Comparison of ENCODE assay signal across 25 cellular contexts in the genomic region with DNA sequence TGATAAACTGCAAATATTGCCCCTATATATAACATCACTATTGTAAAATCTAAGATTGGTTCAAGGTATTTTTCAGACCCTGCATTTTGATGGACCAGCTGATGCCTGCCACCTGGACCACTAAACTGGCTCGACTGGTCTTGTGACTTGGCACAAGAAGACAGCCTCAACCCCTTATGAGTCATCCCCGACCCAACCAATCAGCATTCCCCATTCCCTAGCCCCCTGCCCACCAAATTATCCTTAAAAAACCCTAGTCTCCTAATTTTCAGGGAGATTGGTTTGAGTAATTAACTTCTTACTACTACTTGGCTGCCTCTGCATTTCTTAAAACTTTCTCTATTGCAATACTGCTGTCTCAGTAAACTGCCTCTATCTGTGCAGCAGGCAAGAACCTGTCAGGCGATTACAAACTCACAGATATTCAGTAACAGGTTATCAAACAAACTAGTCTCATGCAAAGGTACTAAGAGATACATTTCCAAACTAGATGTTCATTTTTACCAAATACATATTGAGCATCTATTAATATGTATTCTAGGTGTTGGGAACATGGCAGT. TPM values are rescaled to one million over a fixed set of nuclear protein-coding genes. Genes with fewer than 3 reads are reported as not detected.
A peak's percentile ranks its signal among the peaks of the same experiment; 100 is the strongest.
DNase-seq lines count a peak whose midpoint lies in the region; ATAC-seq and TF ChIP-seq lines count a peak whose summit lies in the region.
"Had no signal": no experiment of that assay in that cellular context is flagged by ENCODE, and none has a peak within 500 bp of the region (broad histone marks: within the 10 kb centered on the region; RNA-seq: fewer than 3 reads in every experiment).

No MANE protein-coding gene starts in this region.

- H3K4me3 Mint-ChIP-seq in CD8-positive, alpha-beta memory T cell = peak overlapping the region in 3 of 7 donors; percentile 4 to 60 (median 20)
- peak overlapping the region; percentile 11 to 15 for H3K4me3 Mint-ChIP-seq in effector memory CD8-positive, alpha-beta T cell
- no peak overlapping the region for H3K4me3 Mint-ChIP-seq in natural killer cell

- POLR2A ChIA-PET in CD8-positive, alpha-beta memory T cell (lab: Charles Lee) = no interaction called here
- POLR2A ChIA-PET in HEK293 (lab: Yijun Ruan, JAX) = no interaction called here

- no peak for TF ChIP-seq CTCF in HEK293 (tag by site-specific recombination; IDR thresholded peaks at IDR 0.05)
- TF ChIP-seq CTCF in natural killer cell (IDR thresholded peaks at IDR 0.05) = no peak

- peak overlapping the region in 6 of 8 donors; percentile 6 to 82 (median 44) for H3K27ac Mint-ChIP-seq in CD8-positive, alpha-beta memory T cell
- no peak overlapping the region for H3K27ac Mint-ChIP-seq in effector memory CD8-positive, alpha-beta T cell
- peak overlapping the region; percentile 65 to 71 for H3K27ac Mint-ChIP-seq in natural killer cell

- no peaks in the 10 kb centered on the region for H3K27me3 ChIP-seq in CD8-positive, alpha-beta memory T cell (ENCODE audit: insufficient read depth, low read length, poor library complexity, severe bottlenecking)
- H3K27me3 ChIP-seq: BLaER1, MG63 had no signal

- H3K4me3 ChIP-seq in CD8-positive, alpha-beta memory T cell (ENCODE audit: low read length) = no peak overlapping the region
- no peak overlapping the region for H3K4me3 ChIP-seq in HEK293 (ENCODE audit: low read depth, low read length)
- H3K4me3 ChIP-seq: BLaER1, HAP-1, MG63 had no signal

- intact Hi-C loops in natural killer cell (cut with micrococcal nuclease) = no loop called here

- no peak for ATAC-seq in effector memory CD8-positive, alpha-beta T cell (replicated peaks)
- ATAC-seq in natural killer cell = peak in 1 of 3 donors; percentile 7

- H3K36me3 ChIP-seq in CD8-positive, alpha-beta memory T cell (ENCODE audit: insufficient read depth, low read length) = no peaks in the 10 kb centered on the region
- H3K36me3 ChIP-seq in HEK293 (ENCODE audit: control insufficient read depth in 2 of 2, insufficient read depth in 1 of 2, low read length in 2 of 2) = no peaks in the 10 kb centered on the region; a peak in 2 of 3 replicates
- H3K36me3 ChIP-seq: HAP-1, MG63 had no signal

- H3K9me3 ChIP-seq in CD8-positive, alpha-beta memory T cell (ENCODE audit: low read length) = no peaks in the 10 kb centered on the region
- no peaks in the 10 kb centered on the region for H3K9me3 ChIP-seq in HEK293 (ENCODE audit: control insufficient read depth, insufficient read depth, low read depth, low read length)

- peaks cover 2 to 8% (median 7%) of the 10 kb centered on the region in 5 donors for H3K9me3 Mint-ChIP-seq in CD8-positive, alpha-beta memory T cell
- H3K9me3 Mint-ChIP-seq in effector memory CD8-positive, alpha-beta T cell = no peaks in the 10 kb centered on the region
- H3K9me3 Mint-ChIP-seq in natural killer cell = no peaks in the 10 kb centered on the region

- no peak overlapping the region for H3K27ac ChIP-seq in CD8-positive, alpha-beta memory T cell (ENCODE audit: low read depth, low read length)
- no peak overlapping the region for H3K27ac ChIP-seq in HEK293 (ENCODE audit: extremely low read depth, low read depth, low read length)
- H3K27ac ChIP-seq: BLaER1 had no signal

- peaks cover 17 to 50% (median 22%) of the 10 kb centered on the region in 3 donors for H3K36me3 Mint-ChIP-seq in CD8-positive, alpha-beta memory T cell
- H3K36me3 Mint-ChIP-seq in effector memory CD8-positive, alpha-beta T cell (ENCODE audit: insufficient read depth) = peaks cover 14% of the 10 kb centered on the region
- H3K36me3 Mint-ChIP-seq in natural killer cell = peaks cover under 1% of the 10 kb centered on the region

- H3K4me1 Mint-ChIP-seq in CD8-positive, alpha-beta memory T cell = peaks cover 53 to 77% (median 75%) of the 10 kb centered on the region in 3 donors
- H3K4me1 Mint-ChIP-seq in effector memory CD8-positive, alpha-beta T cell (ENCODE audit: low read depth in 2 of 2) = peaks cover 35 to 58% of the 10 kb centered on the region in 2 donors
- peaks cover 55 to 57% of the 10 kb centered on the region in 2 donors for H3K4me1 Mint-ChIP-seq in natural killer cell

- CTCF ChIA-PET in CD8-positive, alpha-beta memory T cell (lab: Charles Lee) = interaction anchor here (1.0 kb wide), 1 partner anchor 10 kb away, joined by 3 read pairs; no protein-coding TSS in a partner anchor
- CTCF ChIA-PET in HEK293 (lab: Yijun Ruan, JAX) = no interaction called here

- peaks cover 21% of the 10 kb centered on the region for H3K4me1 ChIP-seq in CD8-positive, alpha-beta memory T cell (ENCODE audit: insufficient read depth, low read length)
- peaks cover 10% of the 10 kb centered on the region for H3K4me1 ChIP-seq in HEK293 (ENCODE audit: control insufficient read depth, insufficient read depth, low read length)

- no peak for DNase-seq in CD8-positive, alpha-beta memory T cell
- DNase-seq in effector memory CD8-positive, alpha-beta T cell = no peak
- DNase-seq in natural killer cell (no peak), NCI-H1436 (lab: John Stamatoyannopoulos, UW) (no peak), cortex of kidney (lab: John Stamatoyannopoulos, UW) (no peak), glomerular visceral epithelial cell (ENCODE audit: extremely low spot score) (no peak), amygdala (lab: John Stamatoyannopoulos, UW) (no peak)
- DNase-seq: CD4-positive, CD25-positive, alpha-beta regulatory T cell; DMS 273 treated with DMSO at 0.1 percent for 48 hours; DND-41; KG1; MG63; NCI-H1694; NCI-H2029 treated with DMSO at 0.1 percent for 48 hours; NCI-H446 treated with DMSO at 0.1 percent for 48 hours; NCI-H526; NCI-H82; RPMI8226; SHP77 had no signal

- H3K27me3 Mint-ChIP-seq in CD8-positive, alpha-beta memory T cell = no peaks in the 10 kb centered on the region
- no peaks in the 10 kb centered on the region for H3K27me3 Mint-ChIP-seq in effector memory CD8-positive, alpha-beta T cell
- H3K27me3 Mint-ChIP-seq in natural killer cell (ENCODE audit: low read depth in 2 of 2) = no peaks in the 10 kb centered on the region
- H3K27me3 Mint-ChIP-seq: CD4-positive, CD25-positive, alpha-beta regulatory T cell had no signal

TF ChIP-seq in HEK293, 187 proteins besides CTCF, POLR2A, EP300 and RAD21:
- TF ChIP-seq ZNF335 (tag by site-specific recombination; conservative IDR thresholded peaks at IDR 0.05) = no peak
- TF ChIP-seq SETDB1 (IDR thresholded peaks at IDR 0.05; ENCODE audit: insufficient read length, low read length) = peak; percentile 95

RNA-seq across cellular contexts. Expression of gene CCDC186, which starts 5.5 kb away (rescaled TPM):
- 10 to 100 TPM; 11.3 to 14.0 TPM for total RNA-seq in CD8-positive, alpha-beta memory T cell
- polyA plus RNA-seq in CD8-positive, alpha-beta memory T cell = 24.9 TPM
- 10 to 100 TPM; 51.1 to 66.9 (median 54.0) TPM for total RNA-seq in natural killer cell

RNA-seq across cellular contexts. Expression of gene TDRD1, which starts 10.6 kb away (rescaled TPM):
- under 1 TPM; 0.13 to 0.16 TPM for total RNA-seq in CD8-positive, alpha-beta memory T cell
- 0.14 TPM for polyA plus RNA-seq in CD8-positive, alpha-beta memory T cell
- total RNA-seq in natural killer cell = under 1 TPM; 0.08 to 0.33 (median 0.09) TPM
- total RNA-seq: A172; CD4-positive, CD25-positive, alpha-beta regulatory T cell; SK-MEL-5 had no signal
- polyA plus RNA-seq: AG04450 had no signal

Comparison
In these comparisons a context has a peak if more than half of its experiments do, and no peak if none do; other contexts are left out.
1. H3K27ac Mint-ChIP-seq: peak in CD8-positive, alpha-beta memory T cell (6 of 8) and natural killer cell (2 of 2); none in effector memory CD8-positive, alpha-beta T cell (0 of 2).